In the genomic region with DNA sequence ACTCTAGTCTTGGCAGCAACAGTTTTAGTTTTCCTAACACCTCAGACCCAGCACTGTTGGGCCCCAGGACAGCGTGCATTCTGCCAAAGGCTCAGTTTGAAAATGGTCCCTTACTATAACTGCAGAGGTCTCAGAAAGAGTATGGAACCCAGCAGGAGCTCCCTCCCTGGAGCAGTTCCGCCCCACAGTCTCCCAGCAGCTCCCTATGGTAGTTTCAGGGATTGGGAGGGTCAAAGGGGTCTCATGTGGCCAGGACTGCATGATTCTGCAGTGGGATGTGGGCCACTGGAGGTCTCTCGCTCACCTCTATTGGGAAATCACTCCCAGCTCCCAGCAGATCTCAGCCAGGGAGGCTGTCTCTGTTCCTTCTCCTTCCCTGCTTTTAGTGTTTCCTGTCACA, we compare ENCODE assay signal across 26 cellular contexts. TPM values are rescaled to one million over a fixed set of nuclear protein-coding genes. Genes with fewer than 3 reads are reported as not detected.
"Had no signal": no experiment of that assay in that cellular context is flagged by ENCODE, and none has a peak within 500 bp of the region (broad histone marks: within the 10 kb centered on the region; RNA-seq: fewer than 3 reads in every experiment).

No MANE protein-coding gene starts in this region.

- H3K27me3 ChIP-seq: body of pancreas, cardiac muscle cell, hepatocyte, left lung, neutrophil, testis, uterus had no signal

- H3K27ac Mint-ChIP-seq: activated T-helper 2 cell treated with anti-CD3 and anti-CD28 coated beads, Interferon-gamma antibody, Interleukin-2, Interleukin-4, amounts not matched to agents 10 μg/mL and 5 μg/mL and 100 μg/mL, durations not matched to agents 14 hours and 24 hours and 36 hours; nephron; T-helper 2 cell treated with Interferon-gamma antibody and Interleukin-4, amounts not matched to agents 5 μg/mL and 100 μg/mL, for 36 hours had no signal

- ATAC-seq: activated T-cell treated with anti-CD3 and anti-CD28 coated beads, Interleukin-2, amount 50 U/mL, for 4 hours; body of pancreas; left lung; right cardiac atrium had no signal

- H3K9me3 ChIP-seq: body of pancreas, neutrophil, testis had no signal

- DNase-seq: activated CD4-positive, CD25-positive, alpha-beta regulatory T cell treated with anti-CD3 and anti-CD28 coated beads, Interleukin-2, amount 50 U/mL, for 72 hours; activated naive CD4-positive, alpha-beta T cell; activated T-cell treated with anti-CD3 and anti-CD28 coated beads, Interleukin-2, amount 50 U/mL, for 4 hours; anterior cingulate cortex; body of pancreas; effector memory CD4-positive, alpha-beta T cell; glutamatergic neuron; kidney glomerular epithelial cell; left lung; right cardiac atrium; testis; trophoblast cell; uterus; WERI-Rb-1 had no signal

- H3K4me1 Mint-ChIP-seq: nephron had no signal

- H3K4me3 Mint-ChIP-seq: activated T-cell treated with anti-CD3 and anti-CD28 coated beads, Interleukin-2, amount 50 U/mL, for 4 hours; nephron; T-helper 2 cell treated with Interferon-gamma antibody and Interleukin-4, amounts not matched to agents 5 μg/mL and 100 μg/mL, for 36 hours had no signal

- H3K27ac ChIP-seq: body of pancreas, cardiac muscle cell, hepatocyte, left lung, neutrophil, parathyroid adenoma, testis, uterus, WERI-Rb-1 had no signal

RNA-seq across cellular contexts. Expression of a gene that starts 12.3 kb away (rescaled TPM):
- total RNA-seq: cardiac muscle cell, dermis microvascular lymphatic vessel endothelial cell, endothelial cell of umbilical vein, frontal cortex, hepatocyte, lung microvascular endothelial cell, pulmonary artery endothelial cell had no signal
- polyA plus RNA-seq: cardiac muscle cell, endothelial cell of umbilical vein, hepatocyte had no signal

RNA-seq across cellular contexts. Expression of a gene that starts 54.4 kb away (rescaled TPM):
- total RNA-seq: cardiac muscle cell, dermis microvascular lymphatic vessel endothelial cell, endothelial cell of umbilical vein, frontal cortex, lung microvascular endothelial cell, pulmonary artery endothelial cell had no signal
- polyA plus RNA-seq: endothelial cell of umbilical vein had no signal
